Comparison of ENCODE assay signal across 1 cellular context in the genomic region with DNA sequence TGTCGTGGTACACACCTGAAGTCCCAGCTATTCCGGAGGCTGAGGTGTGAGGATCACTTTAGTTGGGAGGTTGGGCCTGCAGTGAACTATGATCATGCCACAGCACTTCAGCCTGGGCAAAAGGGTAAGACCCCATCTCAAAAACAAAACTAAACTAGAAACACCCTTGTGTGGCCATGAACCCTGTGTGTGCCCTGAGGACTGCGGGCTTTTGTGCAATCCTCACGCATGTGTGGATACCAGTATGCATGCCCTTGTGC.
TF ChIP-seq lines count a peak whose summit lies in the region.

No MANE protein-coding gene starts in this region.

TF ChIP-seq in SK-N-SH treated with all-trans-retinoic acid at 6 μM for 48 hours, 23 proteins besides CTCF, POLR2A, EP300 and RAD21 (continued from another document):
- TF ChIP-seq, protein P1, sequence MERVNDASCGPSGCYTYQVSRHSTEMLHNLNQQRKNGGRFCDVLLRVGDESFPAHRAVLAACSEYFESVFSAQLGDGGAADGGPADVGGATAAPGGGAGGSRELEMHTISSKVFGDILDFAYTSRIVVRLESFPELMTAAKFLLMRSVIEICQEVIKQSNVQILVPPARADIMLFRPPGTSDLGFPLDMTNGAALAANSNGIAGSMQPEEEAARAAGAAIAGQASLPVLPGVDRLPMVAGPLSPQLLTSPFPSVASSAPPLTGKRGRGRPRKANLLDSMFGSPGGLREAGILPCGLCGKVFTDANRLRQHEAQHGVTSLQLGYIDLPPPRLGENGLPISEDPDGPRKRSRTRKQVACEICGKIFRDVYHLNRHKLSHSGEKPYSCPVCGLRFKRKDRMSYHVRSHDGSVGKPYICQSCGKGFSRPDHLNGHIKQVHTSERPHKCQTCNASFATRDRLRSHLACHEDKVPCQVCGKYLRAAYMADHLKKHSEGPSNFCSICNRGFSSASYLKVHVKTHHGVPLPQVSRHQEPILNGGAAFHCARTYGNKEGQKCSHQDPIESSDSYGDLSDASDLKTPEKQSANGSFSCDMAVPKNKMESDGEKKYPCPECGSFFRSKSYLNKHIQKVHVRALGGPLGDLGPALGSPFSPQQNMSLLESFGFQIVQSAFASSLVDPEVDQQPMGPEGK (CRISPR knock-in tag; IDR thresholded peaks at IDR 0.05; ENCODE audit: borderline replicate concordance) = no peak
- TF ChIP-seq ESRRG (CRISPR knock-in tag; IDR thresholded peaks at IDR 0.05) = no peak
- no peak for TF ChIP-seq ZNF8 (CRISPR knock-in tag; IDR thresholded peaks at IDR 0.05)
- TF ChIP-seq, protein P2, sequence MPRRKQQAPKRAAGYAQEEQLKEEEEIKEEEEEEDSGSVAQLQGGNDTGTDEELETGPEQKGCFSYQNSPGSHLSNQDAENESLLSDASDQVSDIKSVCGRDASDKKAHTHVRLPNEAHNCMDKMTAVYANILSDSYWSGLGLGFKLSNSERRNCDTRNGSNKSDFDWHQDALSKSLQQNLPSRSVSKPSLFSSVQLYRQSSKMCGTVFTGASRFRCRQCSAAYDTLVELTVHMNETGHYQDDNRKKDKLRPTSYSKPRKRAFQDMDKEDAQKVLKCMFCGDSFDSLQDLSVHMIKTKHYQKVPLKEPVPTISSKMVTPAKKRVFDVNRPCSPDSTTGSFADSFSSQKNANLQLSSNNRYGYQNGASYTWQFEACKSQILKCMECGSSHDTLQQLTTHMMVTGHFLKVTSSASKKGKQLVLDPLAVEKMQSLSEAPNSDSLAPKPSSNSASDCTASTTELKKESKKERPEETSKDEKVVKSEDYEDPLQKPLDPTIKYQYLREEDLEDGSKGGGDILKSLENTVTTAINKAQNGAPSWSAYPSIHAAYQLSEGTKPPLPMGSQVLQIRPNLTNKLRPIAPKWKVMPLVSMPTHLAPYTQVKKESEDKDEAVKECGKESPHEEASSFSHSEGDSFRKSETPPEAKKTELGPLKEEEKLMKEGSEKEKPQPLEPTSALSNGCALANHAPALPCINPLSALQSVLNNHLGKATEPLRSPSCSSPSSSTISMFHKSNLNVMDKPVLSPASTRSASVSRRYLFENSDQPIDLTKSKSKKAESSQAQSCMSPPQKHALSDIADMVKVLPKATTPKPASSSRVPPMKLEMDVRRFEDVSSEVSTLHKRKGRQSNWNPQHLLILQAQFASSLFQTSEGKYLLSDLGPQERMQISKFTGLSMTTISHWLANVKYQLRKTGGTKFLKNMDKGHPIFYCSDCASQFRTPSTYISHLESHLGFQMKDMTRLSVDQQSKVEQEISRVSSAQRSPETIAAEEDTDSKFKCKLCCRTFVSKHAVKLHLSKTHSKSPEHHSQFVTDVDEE (CRISPR knock-in tag; IDR thresholded peaks at IDR 0.05) = no peak
